ENCODE assay signal across 12 cellular contexts in the genomic region with DNA sequence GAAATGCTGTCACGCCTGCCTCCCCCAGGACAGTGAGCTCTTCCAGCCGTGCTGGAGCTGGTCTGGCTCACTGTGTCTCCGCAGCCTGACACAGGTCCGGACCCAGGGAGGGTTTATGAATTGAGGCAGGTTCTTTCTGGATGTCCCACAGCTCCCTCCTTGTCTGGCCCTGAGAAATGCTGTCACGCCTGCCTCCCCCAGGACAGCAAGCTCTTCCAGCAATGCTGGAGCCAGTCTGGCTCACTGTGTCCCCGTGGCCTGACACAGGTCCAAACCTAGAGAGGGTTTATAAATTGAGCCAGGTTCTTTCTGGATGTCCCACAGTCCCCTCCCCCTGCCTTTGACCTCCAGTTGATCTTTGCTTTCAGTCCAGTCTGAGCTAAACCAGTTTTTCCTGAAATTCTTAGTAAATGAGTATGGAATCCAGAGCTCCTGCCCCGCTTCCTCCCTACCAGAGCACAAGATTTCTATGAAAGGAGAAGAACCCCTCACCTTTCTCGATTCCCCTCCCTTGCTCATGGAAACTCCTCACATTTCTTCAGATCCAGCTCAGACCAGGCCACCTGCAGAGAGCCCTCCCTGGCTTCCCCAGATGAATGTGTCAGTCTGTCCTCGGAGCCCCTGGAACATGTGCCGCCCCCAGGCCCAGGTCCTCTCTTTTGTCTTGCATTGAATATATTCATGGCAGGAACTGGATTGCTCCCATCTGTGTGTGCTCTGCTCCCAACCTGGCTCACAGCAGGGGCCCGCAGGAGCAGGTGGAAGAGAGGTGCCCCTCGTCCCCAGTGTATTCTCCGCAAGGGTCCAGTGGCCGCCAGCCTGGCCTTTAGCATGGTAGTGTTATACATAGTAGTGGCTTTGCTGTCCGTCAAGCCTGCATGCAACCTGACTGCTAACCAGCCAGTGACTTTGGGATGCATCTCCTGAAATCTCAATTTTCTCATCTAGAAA.
A peak's percentile ranks its signal among the peaks of the same experiment; 100 is the strongest.
DNase-seq lines count a peak whose midpoint lies in the region; ATAC-seq, FAIRE-seq and TF ChIP-seq lines count a peak whose summit lies in the region.
"Had no signal": no experiment of that assay in that cellular context is flagged by ENCODE, and none has a peak within 500 bp of the region (broad histone marks: within the 10 kb centered on the region; RNA-seq: fewer than 3 reads in every experiment).

No MANE protein-coding gene starts in this region.

- H3K14ac ChIP-seq in H9 (ENCODE audit: insufficient read depth, low read length), result peak overlapping the region; percentile 44; the same call in 1 of the 2 replicates

- H3K27me3 Mint-ChIP-seq in H9 (ENCODE audit: low read depth) (no peaks in the 10 kb centered on the region; the same call in 1 of the 2 replicates), astrocyte (ENCODE audit: low read depth, unreplicated experiment) (peaks cover 4% of the 10 kb centered on the region)
- H3K27me3 Mint-ChIP-seq in activated CD8-positive, alpha-beta T cell treated with anti-CD3 and anti-CD28 coated beads for 36 hours, result no peaks in the 10 kb centered on the region

- DNase-seq in H9, result peak; percentile 49
- peak; percentile 54 for DNase-seq in astrocyte (ENCODE audit: low read depth)
- peak; percentile 33 for DNase-seq in iPS DF 19.7 (ENCODE audit: low read depth, low spot score)
- DNase-seq in prostate gland (ENCODE audit: low spot score), result peak; percentile 75
- DNase-seq in KG1 (lab: John Stamatoyannopoulos, UW), result no peak
- DNase-seq in activated CD8-positive, alpha-beta T cell treated with anti-CD3 and anti-CD28 coated beads for 36 hours, result no peak
- no peak for DNase-seq in ascending aorta (ENCODE audit: low spot score in 2 of 2)
- no peak for DNase-seq in A172 (ENCODE audit: low spot score)
- DNase-seq: DMS153, NCI-H510A, SW 1271 had no signal

- WGBS in H9 (ENCODE audit: extremely low coverage, insufficient read length, low lambda C conversion rate), result no CpG with 5 or more reads among the region's 15 CpGs
- 41% methylated on average over 15 of the region's 15 CpGs for WGBS in prostate gland

- H3K27ac Mint-ChIP-seq in H9, result peak overlapping the region; percentile 17 to 78 (median 68); a peak in 3 of 7 replicates
- H3K27ac Mint-ChIP-seq in astrocyte (ENCODE audit: unreplicated experiment), result no peak overlapping the region
- H3K27ac Mint-ChIP-seq in activated CD8-positive, alpha-beta T cell treated with anti-CD3 and anti-CD28 coated beads for 36 hours, result no peak overlapping the region

- no peak overlapping the region for H3K27ac ChIP-seq in H9 (ENCODE audit: insufficient read length, low read depth, low read length)
- H3K27ac ChIP-seq in astrocyte (ENCODE audit: low read depth, low read length), result peak overlapping the region; percentile 28
- peak overlapping the region; percentile 55 to 63 for H3K27ac ChIP-seq in prostate gland
- no peak overlapping the region for H3K27ac ChIP-seq in ascending aorta
- H3K27ac ChIP-seq: foreskin keratinocyte had no signal

- H3K4me1 Mint-ChIP-seq in H9, result peaks cover 35 to 44% of the 10 kb centered on the region in 2 experiments
- peaks cover 37% of the 10 kb centered on the region for H3K4me1 Mint-ChIP-seq in astrocyte (ENCODE audit: low read depth, unreplicated experiment)
- H3K4me1 Mint-ChIP-seq in activated CD8-positive, alpha-beta T cell treated with anti-CD3 and anti-CD28 coated beads for 36 hours (ENCODE audit: low read depth), result no peaks in the 10 kb centered on the region

- POLR2A ChIA-PET in activated CD8-positive, alpha-beta T cell treated with anti-CD3 and anti-CD28 coated beads for 36 hours (lab: Charles Lee), result no interaction called here

- no peak overlapping the region for H3K4me2 ChIP-seq in H9 (ENCODE audit: insufficient read depth, insufficient read length, low read length)
- peak overlapping the region; percentile 67 for H3K4me2 ChIP-seq in astrocyte (ENCODE audit: low read length)

- H3K36me3 ChIP-seq in astrocyte (ENCODE audit: insufficient read depth, low read length) (no peaks in the 10 kb centered on the region), prostate gland (no peaks in the 10 kb centered on the region), ascending aorta (no peaks in the 10 kb centered on the region)

- no peak overlapping the region for H3K9ac ChIP-seq in H9 (ENCODE audit: extremely low read depth, insufficient read length, low read length)
- H3K9ac ChIP-seq in astrocyte (ENCODE audit: low read length), result peak overlapping the region; percentile 58

- TF ChIP-seq CTCF in H9 (conservative IDR thresholded peaks at IDR 0.05) (no peak), astrocyte (IDR thresholded peaks at IDR 0.05; ENCODE audit: insufficient read depth, low read depth, low read length) (no peak), prostate gland (IDR thresholded peaks at IDR 0.05) (no peak), ascending aorta (IDR thresholded peaks at IDR 0.05) (no peak)
- no peak for TF ChIP-seq CTCF in activated CD8-positive, alpha-beta T cell treated with anti-CD3 and anti-CD28 coated beads for 36 hours (IDR thresholded peaks at IDR 0.05)

- H3K23ac ChIP-seq in H9 (ENCODE audit: insufficient read length, low read depth, low read length), result no peak overlapping the region

- ATAC-seq in activated CD8-positive, alpha-beta T cell treated with anti-CD3 and anti-CD28 coated beads for 36 hours, result no peak
- ATAC-seq: foreskin keratinocyte had no signal

- no peaks in the 10 kb centered on the region for H3K9me3 Mint-ChIP-seq in H9
- no peaks in the 10 kb centered on the region for H3K9me3 Mint-ChIP-seq in astrocyte (ENCODE audit: unreplicated experiment)
- no peaks in the 10 kb centered on the region for H3K9me3 Mint-ChIP-seq in activated CD8-positive, alpha-beta T cell treated with anti-CD3 and anti-CD28 coated beads for 36 hours

- H3T11ph ChIP-seq in H9 (ENCODE audit: low read length), result no peak overlapping the region

- H3K56ac ChIP-seq in H9 (ENCODE audit: insufficient read length, low read depth, low read length), result no peak overlapping the region

- no peak overlapping the region for H3K18ac ChIP-seq in H9 (ENCODE audit: insufficient read length, low read depth, low read length)

- H3K4me3 Mint-ChIP-seq in H9 (peak overlapping the region in 1 of 2 experiments; percentile 7; a peak in 3 of 5 replicates), astrocyte (ENCODE audit: unreplicated experiment) (peak overlapping the region; percentile 72)
- no peak overlapping the region for H3K4me3 Mint-ChIP-seq in activated CD8-positive, alpha-beta T cell treated with anti-CD3 and anti-CD28 coated beads for 36 hours

- H2AK5ac ChIP-seq in H9 (ENCODE audit: insufficient read length, low read length), result no peak overlapping the region

- no peak for FAIRE-seq in astrocyte (lab: Jason Lieb, UNC)

- H4K5ac ChIP-seq in H9 (ENCODE audit: insufficient read length, low read depth, low read length), result no peak overlapping the region

- no peak overlapping the region for H4K91ac ChIP-seq in H9 (ENCODE audit: insufficient read length, low read depth, low read length)

- H2BK15ac ChIP-seq in H9 (ENCODE audit: low read depth, low read length), result no peak overlapping the region

- peak; percentile 31 for TF ChIP-seq POLR2A in prostate gland (IDR thresholded peaks at IDR 0.05)

- no peak overlapping the region for H2BK120ac ChIP-seq in H9 (ENCODE audit: low read depth, low read length, poor library complexity, severe bottlenecking)

- H2BK12ac ChIP-seq in H9 (ENCODE audit: insufficient read length, low read depth, low read length), result peak overlapping the region; percentile 10

- no peaks in the 10 kb centered on the region for H3K23me2 ChIP-seq in H9 (ENCODE audit: insufficient read length, low read depth, low read length, poor library complexity, severe bottlenecking)

- no peak overlapping the region for H2AFZ ChIP-seq in H9 (ENCODE audit: low read length)
- no peak overlapping the region for H2AFZ ChIP-seq in astrocyte (ENCODE audit: low read depth, low read length)

- H4K8ac ChIP-seq in H9 (replicated peaks; ENCODE audit: insufficient read length, low read depth, low read length), result no peak overlapping the region

- CTCF ChIA-PET in activated CD8-positive, alpha-beta T cell treated with anti-CD3 and anti-CD28 coated beads for 36 hours (lab: Charles Lee), result no interaction called here

- no peaks in the 10 kb centered on the region for H3K27me3 ChIP-seq in H9 (ENCODE audit: insufficient read depth, low read length)
- H3K27me3 ChIP-seq in astrocyte (ENCODE audit: insufficient read depth, low read length), result no peaks in the 10 kb centered on the region
- no peaks in the 10 kb centered on the region for H3K27me3 ChIP-seq in prostate gland (replicated peaks; ENCODE audit: insufficient read depth)
- H3K27me3 ChIP-seq in ascending aorta, result no peaks in the 10 kb centered on the region
- H3K27me3 ChIP-seq: foreskin keratinocyte had no signal

- no peak overlapping the region for H2BK5ac ChIP-seq in H9 (ENCODE audit: insufficient read length, low read length)

- H3K36me3 Mint-ChIP-seq in H9 (ENCODE audit: insufficient read depth in 1 of 3, low read depth in 3 of 3) (no peaks in the 10 kb centered on the region), astrocyte (ENCODE audit: low read depth, unreplicated experiment) (no peaks in the 10 kb centered on the region)
- H3K36me3 Mint-ChIP-seq in activated CD8-positive, alpha-beta T cell treated with anti-CD3 and anti-CD28 coated beads for 36 hours (ENCODE audit: low read depth), result no peaks in the 10 kb centered on the region

- H4K20me1 ChIP-seq in H9 (ENCODE audit: control insufficient read depth, insufficient read depth, insufficient read length) (no peaks in the 10 kb centered on the region), astrocyte (ENCODE audit: insufficient read depth, low read length) (peaks cover 26% of the 10 kb centered on the region)

- H3K4me1 ChIP-seq in H9 (ENCODE audit: insufficient read depth, low read length) (peaks cover 4% of the 10 kb centered on the region; the same call in 1 of the 2 replicates), astrocyte (ENCODE audit: insufficient read depth, low read length) (peaks cover 58% of the 10 kb centered on the region), prostate gland (replicated peaks) (peaks cover 13% of the 10 kb centered on the region), ascending aorta (no peaks in the 10 kb centered on the region)

- H3K79me2 ChIP-seq in H9 (ENCODE audit: insufficient read depth, low read length), result no peaks in the 10 kb centered on the region
- peaks cover 10% of the 10 kb centered on the region for H3K79me2 ChIP-seq in astrocyte (ENCODE audit: insufficient read depth, low read length)

- H3K4me3 ChIP-seq in astrocyte (ENCODE audit: insufficient read depth, low read depth, low read length), result no peak overlapping the region
- no peak overlapping the region for H3K4me3 ChIP-seq in prostate gland
- H3K4me3 ChIP-seq in ascending aorta, result no peak overlapping the region

- no peaks in the 10 kb centered on the region for H3K79me1 ChIP-seq in H9 (ENCODE audit: insufficient read depth, low read depth, low read length, poor library complexity, severe bottlenecking)

- intact Hi-C loops in prostate gland (cut with DNase I), result no loop called here
- intact Hi-C loops in activated CD8-positive, alpha-beta T cell treated with anti-CD3 and anti-CD28 coated beads for 36 hours (cut with micrococcal nuclease), result no loop called here
- intact Hi-C loops in ascending aorta (cut with DNase I), result no loop called here

- H2BK20ac ChIP-seq in H9 (ENCODE audit: low read depth, low read length, poor library complexity, severe bottlenecking), result no peak overlapping the region

- no peaks in the 10 kb centered on the region for H3K9me3 ChIP-seq in H9 (ENCODE audit: control insufficient read depth, low read depth, low read length)
- H3K9me3 ChIP-seq in astrocyte (ENCODE audit: insufficient read depth, low read depth, low read length), result no peaks in the 10 kb centered on the region
- H3K9me3 ChIP-seq in prostate gland, result no peaks in the 10 kb centered on the region
- no peaks in the 10 kb centered on the region for H3K9me3 ChIP-seq in ascending aorta

- H3K4ac ChIP-seq in H9 (ENCODE audit: low read depth, low read length), result no peak overlapping the region

Comparison
In these comparisons a context has a peak if more than half of its experiments do, and no peak if none do; other contexts are left out.
1. DNase-seq: peak in H9 (single experiment), astrocyte (single experiment), iPS DF 19.7 (single experiment) and prostate gland (single experiment); none in KG1 (single experiment), activated CD8-positive, alpha-beta T cell treated with anti-CD3 and anti-CD28 coated beads for 36 hours (single experiment), ascending aorta (0 of 2) and A172 (single experiment).
2. H3K27ac ChIP-seq: peak in astrocyte (single experiment) and prostate gland (2 of 2); none in H9 (single experiment) and ascending aorta (0 of 2).
3. H3K27ac Mint-ChIP-seq: peak in H9 (3 of 3); none in astrocyte (single experiment) and activated CD8-positive, alpha-beta T cell treated with anti-CD3 and anti-CD28 coated beads for 36 hours (single experiment).